In genomic region chr2:73837847-73838585, GRCh38 we compare ENCODE assay signal across 16 cellular contexts. TPM values are rescaled to one million over a fixed set of nuclear protein-coding genes. Genes with fewer than 3 reads are reported as not detected.
DNase-seq lines count a peak whose midpoint lies in the region; ATAC-seq and TF ChIP-seq lines count a peak whose summit lies in the region.
"Had no signal": no experiment of that assay in that cellular context is flagged by ENCODE, and none has a peak within 500 bp of the region (broad histone marks: within the 10 kb centered on the region; RNA-seq: fewer than 3 reads in every experiment).

No MANE protein-coding gene starts in this region.

- H3K9me3 Mint-ChIP-seq in CD14-positive monocyte: no peaks in the 10 kb centered on the region
- H3K9me3 Mint-ChIP-seq: IgD-negative memory B cell, neural crest cell had no signal

- 60 to 74% (median 63%) methylated on average over 4 of the region's 4 CpGs for WGBS in psoas muscle, 3 donors

- H3K4me1 Mint-ChIP-seq in CD14-positive monocyte: peaks cover 16% of the 10 kb centered on the region

- H3K27me3 ChIP-seq in dorsolateral prefrontal cortex: no peaks in the 10 kb centered on the region
- no peaks in the 10 kb centered on the region for H3K27me3 ChIP-seq in psoas muscle (ENCODE audit: insufficient read depth in 3 of 3, low read length in 2 of 3)
- H3K27me3 ChIP-seq in BE2C: no peaks in the 10 kb centered on the region

- no peaks in the 10 kb centered on the region for H3K27me3 Mint-ChIP-seq in CD14-positive monocyte (ENCODE audit: low read depth in 3 of 3)
- H3K27me3 Mint-ChIP-seq: IgD-negative memory B cell had no signal

- H3K4me3 Mint-ChIP-seq in CD14-positive monocyte: peak overlapping the region in 1 of 2 donors; percentile 2
- H3K4me3 Mint-ChIP-seq: IgD-negative memory B cell, neural crest cell had no signal

- H3K9me3 ChIP-seq in psoas muscle (no peaks in the 10 kb centered on the region), BE2C (no peaks in the 10 kb centered on the region)

- peaks cover 40% of the 10 kb centered on the region for H3K4me1 ChIP-seq in psoas muscle
- no peaks in the 10 kb centered on the region for H3K4me1 ChIP-seq in BE2C

- H3K27ac Mint-ChIP-seq in CD14-positive monocyte: peak overlapping the region in 5 of 7 donors; percentile 29 to 52 (median 34)

- H3K27ac ChIP-seq in dorsolateral prefrontal cortex: peak overlapping the region in 48 of 59 donors; percentile 7 to 82 (median 62)
- H3K27ac ChIP-seq in psoas muscle: peak overlapping the region; percentile 99

- H3K36me3 ChIP-seq in psoas muscle (ENCODE audit: insufficient read depth in 1 of 2, low read depth in 1 of 2) (peaks cover 2 to 44% of the 10 kb centered on the region in 2 donors), BE2C (no peaks in the 10 kb centered on the region)

- intact Hi-C loops in CD14-positive monocyte (cut with micrococcal nuclease) (no loop called here), dorsolateral prefrontal cortex (cut with DNase I) (no loop called here), psoas muscle (cut with DNase I) (loop anchor here in 1 of 2 donors (5.0 kb wide), 1 partner anchor 84 kb away; no protein-coding TSS in a partner anchor)

- H3K36me3 Mint-ChIP-seq in CD14-positive monocyte: peaks cover 38 to 51% of the 10 kb centered on the region in 2 donors

- ATAC-seq in psoas muscle (peak in 1 of 4 donors; percentile 49), HG02840 (IDR thresholded peaks at IDR 0.05; ENCODE audit: low FRiP score, unreplicated experiment) (no peak)
- ATAC-seq: HCT116 had no signal

- H3K4me3 ChIP-seq in dorsolateral prefrontal cortex (no peak overlapping the region), psoas muscle (no peak overlapping the region), BE2C (ENCODE audit: low read depth, low read length) (no peak overlapping the region)

- TF ChIP-seq CTCF in CD14-positive monocyte (IDR thresholded peaks at IDR 0.05) (no peak), dorsolateral prefrontal cortex (IDR thresholded peaks at IDR 0.05 in 54 of 56, conservative IDR thresholded peaks at IDR 0.05 in 2 of 56; ENCODE audit: low read depth in 1 of 56, partially characterized antibody in 56 of 56) (no peak), psoas muscle (IDR thresholded peaks at IDR 0.05) (no peak), BE2C (IDR thresholded peaks at IDR 0.05; ENCODE audit: low read depth, low read length) (no peak)

- DNase-seq in CD14-positive monocyte (ENCODE audit: low spot score) (no peak), NCI-H82 (lab: John Stamatoyannopoulos, UW) (peak; percentile 64), dorsolateral prefrontal cortex (no peak), psoas muscle (no peak), BE2C (no peak), activated gamma-delta T cell treated with Interleukin-2 at 50 U/mL for 16 hours (no peak), NCI-H2107 (lab: John Stamatoyannopoulos, UW) (no peak)
- DNase-seq: activated naive CD4-positive, alpha-beta T cell treated with anti-CD3 and anti-CD28 coated beads, Interleukin-2, amount 50 U/mL, for 16 hours; cortex of kidney; NCI-H2029; T-helper 2 cell had no signal

RNA-seq across cellular contexts. Expression of gene STAMBP, which starts 9.3 kb away (rescaled TPM):
- polyA plus RNA-seq in CD14-positive monocyte (10 to 100 TPM; 40.7 to 40.8 TPM), psoas muscle (100 to 1,000 TPM in 1 of 3 donors, 10 to 100 TPM in 2; 54.4 to 101 (median 66.9) TPM)
- total RNA-seq in dorsolateral prefrontal cortex (10 to 100 TPM; 29.9 to 95.9 (median 44.7) TPM), psoas muscle (10 to 100 TPM; 40.7 to 93.1 (median 57.8) TPM)
- 29.7 TPM for polyA plus RNA-seq in BE2C (2012; ENCODE audit: insufficient read depth, insufficient read length, low read depth)

RNA-seq across cellular contexts. Expression of gene C2orf78, which starts 54.0 kb away (rescaled TPM):
- polyA plus RNA-seq in CD14-positive monocyte (not detected), psoas muscle (not detected)
- total RNA-seq in dorsolateral prefrontal cortex (not detected), psoas muscle (not detected)
- polyA plus RNA-seq in BE2C (2012; ENCODE audit: insufficient read depth, insufficient read length, low read depth): not detected
- total RNA-seq: neural crest cell had no signal
- polyA plus RNA-seq: IgD-negative memory B cell, keratinocyte had no signal

RNA-seq across cellular contexts. Expression of gene ACTG2, which starts 54.8 kb away (rescaled TPM):
- polyA plus RNA-seq in CD14-positive monocyte (not detected), psoas muscle (1 to 10 TPM; 2.5 to 4.0 (median 2.7) TPM)
- total RNA-seq in dorsolateral prefrontal cortex (10 to 100 TPM in 9 of 120 experiments, 1 to 10 TPM in 63, under 1 TPM in 29, not detected in 19; 0.29 to 66.1 (median 2.0) TPM), psoas muscle (1 to 10 TPM in 2 of 4 donors, under 1 TPM in 2; 0.44 to 3.4 (median 1.8) TPM)
- 0.60 TPM for polyA plus RNA-seq in BE2C (2012; ENCODE audit: insufficient read depth, insufficient read length, low read depth)
- total RNA-seq: neural crest cell had no signal
- polyA plus RNA-seq: IgD-negative memory B cell, keratinocyte had no signal

RNA-seq across cellular contexts. Expression of gene DUSP11, which starts 58.1 kb away (rescaled TPM):
- polyA plus RNA-seq in CD14-positive monocyte: 10 to 100 TPM; 23.1 to 25.7 TPM
- total RNA-seq in dorsolateral prefrontal cortex: 10 to 100 TPM; 12.9 to 31.6 (median 21.5) TPM
- total RNA-seq in psoas muscle: 10 to 100 TPM in 2 of 4 donors, 1 to 10 TPM in 2; 8.9 to 14.2 (median 10.1) TPM
- 10 to 100 TPM; 14.4 to 21.4 (median 16.5) TPM for polyA plus RNA-seq in psoas muscle
- 5.2 TPM for polyA plus RNA-seq in BE2C (2012; ENCODE audit: insufficient read depth, insufficient read length, low read depth)
